Comparison of ENCODE assay signal across 1 cellular context in genomic region chr16:1356061-1356900, GRCh38.
TF ChIP-seq lines count a peak whose summit lies in the region.

No MANE protein-coding gene starts in this region.

TF ChIP-seq in HepG2, 621 proteins besides CTCF, POLR2A, EP300 and RAD21:
- TF ChIP-seq AGO2 (optimal IDR thresholded peaks at IDR 0.05; ENCODE audit: low read depth, low read length): peak; percentile 54
- no peak for TF ChIP-seq ZNF33B (CRISPR knock-in tag; IDR thresholded peaks at IDR 0.05)
